In the genomic region with DNA sequence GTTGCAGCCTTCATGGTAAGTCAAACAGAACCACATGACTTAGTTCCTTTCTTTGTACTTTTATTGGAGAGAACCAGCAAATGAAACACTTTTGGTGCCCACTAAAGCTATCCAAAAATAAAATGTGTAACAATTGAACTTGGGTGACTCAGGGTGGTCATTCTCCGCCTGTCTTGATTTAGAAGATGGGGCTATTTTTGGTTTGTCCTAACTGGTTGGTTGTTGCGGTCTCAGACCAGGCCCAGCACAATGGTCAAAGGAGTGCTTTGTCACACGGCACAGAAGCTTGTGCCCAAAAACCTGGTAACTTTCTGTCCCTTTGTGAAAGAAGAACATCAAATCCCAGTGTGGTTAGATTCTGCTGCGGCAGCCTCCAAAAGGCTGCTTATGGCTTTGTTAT, we compare ENCODE assay signal across 20 cellular contexts.
"Had no signal": no experiment of that assay in that cellular context is flagged by ENCODE, and none has a peak within 500 bp of the region (broad histone marks: within the 10 kb centered on the region; RNA-seq: fewer than 3 reads in every experiment).

No MANE protein-coding gene starts in this region.

- H3K9me3 ChIP-seq: colonic mucosa had no signal

- FAIRE-seq: endometrium, frontal cortex had no signal

- H3K27ac ChIP-seq: body of pancreas, colonic mucosa, heart right ventricle had no signal

- H3K36me3 Mint-ChIP-seq: activated CD8-positive, alpha-beta memory T cell treated with anti-CD3 and anti-CD28 coated beads, Interleukin-2, amount 10 ng/mL, durations not matched to agents 7 days and 5 days; activated naive CD8-positive, alpha-beta T cell treated with anti-CD3 and anti-CD28 coated beads for 36 hours; immature natural killer cell; type B pancreatic cell had no signal

- H3K4me1 ChIP-seq: body of pancreas, colonic mucosa had no signal

- H3K4me3 Mint-ChIP-seq: activated CD4-positive, alpha-beta memory T cell treated with anti-CD3 and anti-CD28 coated beads, Interleukin-2, amount 10 ng/mL, durations not matched to agents 7 days and 5 days; activated CD8-positive, alpha-beta memory T cell treated with anti-CD3 and anti-CD28 coated beads, Interleukin-2, amount 10 ng/mL, durations not matched to agents 7 days and 5 days; activated naive CD8-positive, alpha-beta T cell treated with anti-CD3 and anti-CD28 coated beads for 36 hours; immature natural killer cell; nephron; type B pancreatic cell had no signal

- ATAC-seq: activated CD8-positive, alpha-beta memory T cell treated with anti-CD3 and anti-CD28 coated beads, Interleukin-2, amount 10 ng/mL, durations not matched to agents 7 days and 5 days; body of pancreas; heart right ventricle; left cardiac atrium had no signal

- DNase-seq: activated CD4-positive, alpha-beta memory T cell treated with anti-CD3 and anti-CD28 coated beads, Interleukin-2, amount 10 ng/mL, durations not matched to agents 7 days and 5 days; activated CD4-positive, alpha-beta T cell treated with anti-CD3 and anti-CD28 coated beads for 48 hours; activated CD4-positive, CD25-positive, alpha-beta regulatory T cell; activated CD8-positive, alpha-beta memory T cell treated with anti-CD3 and anti-CD28 coated beads, Interleukin-2, amount 10 ng/mL, durations not matched to agents 7 days and 5 days; activated naive CD8-positive, alpha-beta T cell treated with anti-CD3 and anti-CD28 coated beads for 36 hours; amniotic stem cell; body of pancreas; colonic mucosa; erythroblast; heart right ventricle; immature natural killer cell; left cardiac atrium; mesendoderm; retina; stimulated activated CD8-positive, alpha-beta memory T cell treated with anti-CD3 and anti-CD28 coated beads, Interleukin-4, amount 100 ng/mL, for 48 hours; stimulated activated naive CD4-positive, alpha-beta T cell had no signal

- H3K4me3 ChIP-seq: body of pancreas, colonic mucosa, heart right ventricle had no signal

- H3K27ac Mint-ChIP-seq: activated CD4-positive, alpha-beta memory T cell treated with anti-CD3 and anti-CD28 coated beads, Interleukin-2, amount 10 ng/mL, durations not matched to agents 7 days and 5 days; activated CD8-positive, alpha-beta memory T cell treated with anti-CD3 and anti-CD28 coated beads, Interleukin-2, amount 10 ng/mL, durations not matched to agents 7 days and 5 days; activated naive CD8-positive, alpha-beta T cell treated with anti-CD3 and anti-CD28 coated beads for 36 hours; immature natural killer cell; nephron; type B pancreatic cell had no signal

- H3K4me1 Mint-ChIP-seq: activated CD4-positive, alpha-beta memory T cell treated with anti-CD3 and anti-CD28 coated beads, Interleukin-2, amount 10 ng/mL, durations not matched to agents 7 days and 5 days; activated CD8-positive, alpha-beta memory T cell treated with anti-CD3 and anti-CD28 coated beads, Interleukin-2, amount 10 ng/mL, durations not matched to agents 7 days and 5 days; activated naive CD8-positive, alpha-beta T cell treated with anti-CD3 and anti-CD28 coated beads for 36 hours; immature natural killer cell; nephron had no signal

- H3K36me3 ChIP-seq: colonic mucosa, heart right ventricle had no signal

- H3K27me3 ChIP-seq: colonic mucosa, heart right ventricle had no signal

- H3K9me3 Mint-ChIP-seq: activated naive CD8-positive, alpha-beta T cell treated with anti-CD3 and anti-CD28 coated beads for 36 hours; type B pancreatic cell had no signal
